ENCODE assay signal across 8 cellular contexts in genomic region chr15:64842986-64843561, GRCh38. TPM values are rescaled to one million over a fixed set of nuclear protein-coding genes. Genes with fewer than 3 reads are reported as not detected.
DNase-seq lines count a peak whose midpoint lies in the region; ATAC-seq, FAIRE-seq and TF ChIP-seq lines count a peak whose summit lies in the region.

No MANE protein-coding gene starts in this region.

- TF ChIP-seq CTCF in brain microvascular endothelial cell (IDR thresholded peaks at IDR 0.05; ENCODE audit: low read depth, low read length, missing control alignments): peak; percentile 3
- TF ChIP-seq CTCF in liver (IDR thresholded peaks at IDR 0.05; ENCODE audit: low read depth, low read length, missing input control): no peak
- TF ChIP-seq CTCF in tibial artery (IDR thresholded peaks at IDR 0.05): no peak

- H3K4me3 ChIP-seq in brain microvascular endothelial cell (ENCODE audit: low read depth, low read length): peak overlapping the region; percentile 69
- peak overlapping the region; percentile 59 to 85 (median 78) for H3K4me3 ChIP-seq in liver (ENCODE audit: low read depth in 1 of 3, low read length in 3 of 3)
- peak overlapping the region; percentile 86 to 91 for H3K4me3 ChIP-seq in tibial artery

- H3K27ac ChIP-seq in brain microvascular endothelial cell (peak overlapping the region; percentile 26), liver (ENCODE audit: low read depth in 1 of 2, low read length in 2 of 2) (peak overlapping the region; percentile 74 to 80), tibial artery (peak overlapping the region; percentile 96 to 97)

- H3K4me1 ChIP-seq in liver (ENCODE audit: control insufficient read depth in 4 of 4, insufficient read depth in 4 of 4, low read length in 3 of 4) (peaks cover 0 to 19% (median 8%) of the 10 kb centered on the region in 4 donors), tibial artery (peaks cover 0 to 62% (median 45%) of the 10 kb centered on the region in 4 donors)

- in situ Hi-C loops in brain microvascular endothelial cell (cut with HindIII; ENCODE audit: low pct_ligation_motif_present, low sequenced_read_pairs): no loop called here

- DNase-seq in ELR (ENCODE audit: low read depth) (peak; percentile 82), NOMO-1 treated with DMSO at 0.1 percent for 48 hours (lab: John Stamatoyannopoulos, UW; ENCODE audit: unreplicated experiment) (peak; percentile 84), brain microvascular endothelial cell (peak; percentile 48), tibial artery (peak; percentile 84), HEK293T (ENCODE audit: extremely low spot score) (no peak), frontal cortex (ENCODE audit: low spot score in 2 of 2) (no peak)

- 57% methylated on average over 7 of the region's 7 CpGs for WGBS in liver

- no peak for FAIRE-seq in frontal cortex (lab: Jason Lieb, UNC)

- no peaks in the 10 kb centered on the region for H3K27me3 ChIP-seq in brain microvascular endothelial cell (replicated peaks)
- no peaks in the 10 kb centered on the region for H3K27me3 ChIP-seq in liver (ENCODE audit: control insufficient read depth in 4 of 4, insufficient read depth in 4 of 4, low read length in 3 of 4)
- H3K27me3 ChIP-seq in tibial artery: no peaks in the 10 kb centered on the region

- H3K9me3 ChIP-seq in liver (ENCODE audit: control insufficient read depth in 4 of 4, low read length in 3 of 4) (no peaks in the 10 kb centered on the region), tibial artery (no peaks in the 10 kb centered on the region)

- ATAC-seq in HG03108 (IDR thresholded peaks at IDR 0.05; ENCODE audit: unreplicated experiment): no peak

- H3K9ac ChIP-seq in liver (ENCODE audit: low read depth in 1 of 2, low read length in 2 of 2): peak overlapping the region in 1 of 2 donors; percentile 21

- CTCF ChIA-PET in HEK293T (lab: Yijun Ruan, JAX): no interaction called here

- POLR2A ChIA-PET in HEK293T (lab: Yijun Ruan, JAX): interaction anchor here (0.7 kb wide), 1 partner anchor 86 kb away, joined by 3 read pairs; no protein-coding TSS in a partner anchor

- no peaks in the 10 kb centered on the region for H3K36me3 ChIP-seq in brain microvascular endothelial cell (replicated peaks)
- H3K36me3 ChIP-seq in liver (ENCODE audit: control insufficient read depth in 4 of 4, insufficient read depth in 3 of 4, low read depth in 1 of 4, low read length in 3 of 4): no peaks in the 10 kb centered on the region
- H3K36me3 ChIP-seq in tibial artery: no peaks in the 10 kb centered on the region

- TF ChIP-seq RAD21 in liver (IDR thresholded peaks at IDR 0.05): no peak

- intact Hi-C loops in tibial artery (cut with DNase I; ENCODE audit: low total_unique reads): loop anchor here (10.0 kb wide), 1 partner anchor 52 kb away; no protein-coding TSS in a partner anchor

TF ChIP-seq in liver, 16 proteins besides CTCF, POLR2A, EP300 and RAD21:
- no peak for TF ChIP-seq NR2F2 (IDR thresholded peaks at IDR 0.05)

TF ChIP-seq in HEK293T, 16 proteins besides CTCF, POLR2A, EP300 and RAD21:
- no peak for TF ChIP-seq HDGF (IDR thresholded peaks at IDR 0.05; ENCODE audit: borderline replicate concordance)
- no peak for TF ChIP-seq BHLHE40 (IDR thresholded peaks at IDR 0.05; ENCODE audit: borderline replicate concordance)
- no peak for TF ChIP-seq FOXM1 (IDR thresholded peaks at IDR 0.05; ENCODE audit: borderline replicate concordance)
- no peak for TF ChIP-seq FOXA1 (IDR thresholded peaks at IDR 0.05)
- no peak for TF ChIP-seq NFRKB (IDR thresholded peaks at IDR 0.05)
- TF ChIP-seq TARDBP (IDR thresholded peaks at IDR 0.05): no peak
- TF ChIP-seq ARNT (IDR thresholded peaks at IDR 0.05): no peak
- no peak for TF ChIP-seq PKNOX1 (IDR thresholded peaks at IDR 0.05)

RNA-seq across cellular contexts. Expression of gene PLEKHO2, which starts 1.4 kb away (rescaled TPM):
- total RNA-seq in liver: 10 to 100 TPM; 10.2 to 11.3 TPM
- polyA plus RNA-seq in liver: 1 to 10 TPM; 2.0 to 6.9 TPM
- 4.5 TPM for total RNA-seq in frontal cortex

RNA-seq across cellular contexts. Expression of gene PIF1, which starts 17.6 kb away (rescaled TPM):
- total RNA-seq in liver: 1 to 10 TPM in 1 of 2 donors, under 1 TPM in 1; 0.42 to 7.3 TPM
- polyA plus RNA-seq in liver: under 1 TPM; 0.61 to 0.67 TPM
- total RNA-seq in frontal cortex: 0.82 TPM

Comparison
In these comparisons a context has a peak if more than half of its experiments do, and no peak if none do; other contexts are left out.
1. DNase-seq: peak in ELR (single experiment), NOMO-1 treated with DMSO at 0.1 percent for 48 hours (single experiment), brain microvascular endothelial cell (single experiment) and tibial artery (2 of 2); none in HEK293T (single experiment) and frontal cortex (0 of 2).
2. H3K27ac ChIP-seq: peak in every context shown above with its lines; median percentile 96 in tibial artery; 77 in liver; 26 in brain microvascular endothelial cell.
3. Peak in every context shown above with its lines, with median percentiles within 50 percentile points of each other: H3K4me3 ChIP-seq.